Comparison of ENCODE assay signal across 2 cellular contexts in genomic region chr15:64751464-64751863, GRCh38.
TF ChIP-seq lines count a peak whose summit lies in the region.

No MANE protein-coding gene starts in this region.

TF ChIP-seq in H1, 55 proteins besides CTCF, POLR2A, EP300 and RAD21:
- TF ChIP-seq SP2 (IDR thresholded peaks at IDR 0.05; ENCODE audit: low read length), result no peak
- no peak for TF ChIP-seq CREB1 (IDR thresholded peaks at IDR 0.05)
- no peak for TF ChIP-seq JUN (IDR thresholded peaks at IDR 0.05; ENCODE audit: low read depth, low read length)
- no peak for TF ChIP-seq SP4 (IDR thresholded peaks at IDR 0.05; ENCODE audit: low read length)

TF ChIP-seq in HEK293T, 16 proteins besides CTCF, POLR2A, EP300 and RAD21:
- TF ChIP-seq ELF4 (IDR thresholded peaks at IDR 0.05), result no peak
- TF ChIP-seq BHLHE40 (IDR thresholded peaks at IDR 0.05; ENCODE audit: borderline replicate concordance), result no peak
- TF ChIP-seq FOXA1 (IDR thresholded peaks at IDR 0.05), result no peak
- TF ChIP-seq LEF1 (IDR thresholded peaks at IDR 0.05; ENCODE audit: borderline replicate concordance), result no peak
- no peak for TF ChIP-seq SUZ12 (IDR thresholded peaks at IDR 0.05)
- TF ChIP-seq FOXM1 (IDR thresholded peaks at IDR 0.05; ENCODE audit: borderline replicate concordance), result no peak
- TF ChIP-seq SP1 (IDR thresholded peaks at IDR 0.05), result no peak
- TF ChIP-seq L3MBTL2 (conservative IDR thresholded peaks at IDR 0.05), result no peak
- no peak for TF ChIP-seq FOXK2 (IDR thresholded peaks at IDR 0.05)
- no peak for TF ChIP-seq NFRKB (IDR thresholded peaks at IDR 0.05)
TF ChIP-seq in HEK293T: peak in this region for 0.
